Comparison of ENCODE assay signal across 8 cellular contexts in genomic region chr4:88369180-88369812, GRCh38. TPM values are rescaled to one million over a fixed set of nuclear protein-coding genes. Genes with fewer than 3 reads are reported as not detected.
DNase-seq lines count a peak whose midpoint lies in the region; ATAC-seq, FAIRE-seq and TF ChIP-seq lines count a peak whose summit lies in the region.
"Not testable (repeated sequence)": the region's sequence is repeated elsewhere in the genome, so short reads cannot be mapped to it uniquely, and the experiment has no call there.

No MANE protein-coding gene starts in this region.

- dilution Hi-C loops in endothelial cell of umbilical vein (cut with MboI; ENCODE audit: extremely low pct_ligation_motif_present, low sequenced_read_pairs); keratinocyte (cut with MboI; ENCODE audit: extremely low pct_ligation_motif_present, low sequenced_read_pairs): not testable (repeated sequence)

- not testable (repeated sequence) for BruUV-seq in endothelial cell of umbilical vein (replicated peaks; lab: Mats Ljungman, UMichigan)

- not testable (repeated sequence) for H3K36me3 Mint-ChIP-seq in activated CD4-positive, alpha-beta T cell treated with anti-CD3 and anti-CD28 coated beads, Interleukin-2, amount 10 ng/mL, durations not matched to agents 24 days and 14 days (ENCODE audit: low read depth)

- TF ChIP-seq RAD21 in A549 (conservative IDR thresholded peaks at IDR 0.05 in 1 of 2, IDR thresholded peaks at IDR 0.05 in 1 of 2) = peak in 1 of 2 experiments; percentile 46; a peak in 2 of 5 replicates

- not testable (repeated sequence) for H3K4me1 Mint-ChIP-seq in activated CD4-positive, alpha-beta T cell treated with anti-CD3 and anti-CD28 coated beads, Interleukin-2, amount 10 ng/mL, durations not matched to agents 24 days and 14 days

- not testable (repeated sequence) for H3K9me3 Mint-ChIP-seq in activated CD4-positive, alpha-beta T cell treated with anti-CD3 and anti-CD28 coated beads, Interleukin-2, amount 10 ng/mL, durations not matched to agents 24 days and 14 days

- TF ChIP-seq CTCF in A549 (IDR thresholded peaks at IDR 0.05) (peak; percentile 37), OCI-LY1 (IDR thresholded peaks at IDR 0.05; ENCODE audit: low read length) (peak; percentile 48), endothelial cell of umbilical vein (IDR thresholded peaks at IDR 0.05; ENCODE audit: extremely low read depth in 1 of 2, insufficient read depth in 1 of 2, low read depth in 1 of 2, low read length in 2 of 2) (peak; percentile 46 to 56), keratinocyte (optimal IDR thresholded peaks at IDR 0.05 in 1 of 3, IDR thresholded peaks at IDR 0.05 in 1 of 3, conservative IDR thresholded peaks at IDR 0.05 in 1 of 3; ENCODE audit: extremely low read depth in 1 of 3, insufficient read depth in 2 of 3, low read length in 3 of 3) (peak in 2 of 3 experiments; percentile 57 to 65)

- H3K4me3 Mint-ChIP-seq in activated CD4-positive, alpha-beta T cell treated with anti-CD3 and anti-CD28 coated beads, Interleukin-2, amount 10 ng/mL, durations not matched to agents 24 days and 14 days = not testable (repeated sequence)

- peak in 1 of 2 experiments; percentile 61; a peak in 2 of 6 replicates for ATAC-seq in A549

- H3K79me2 ChIP-seq in OCI-LY1 (ENCODE audit: insufficient read depth, low read length); endothelial cell of umbilical vein (ENCODE audit: control insufficient read depth, insufficient read depth, low read length); keratinocyte (ENCODE audit: control insufficient read depth, insufficient read depth, low read length): not testable (repeated sequence)

- not testable (repeated sequence) for H3K27ac ChIP-seq in A549; OCI-LY1 (ENCODE audit: low read depth, low read length, poor library complexity, severe bottlenecking); endothelial cell of umbilical vein (ENCODE audit: insufficient read depth, low read depth, low read length); keratinocyte (ENCODE audit: control insufficient read depth, insufficient read depth, low read length)

- H3K27me3 ChIP-seq in OCI-LY1 (ENCODE audit: insufficient read depth, low read length); endothelial cell of umbilical vein (ENCODE audit: control insufficient read depth in 2 of 2, insufficient read depth in 2 of 2, low read length in 2 of 2); keratinocyte (ENCODE audit: control insufficient read depth, extremely low read depth, insufficient read depth, low read length): not testable (repeated sequence)

- H4K20me1 ChIP-seq in OCI-LY1 (ENCODE audit: insufficient read depth, low read length); endothelial cell of umbilical vein (replicated peaks; ENCODE audit: control insufficient read depth, extremely low read depth, insufficient read depth, low read length); keratinocyte (ENCODE audit: control insufficient read depth, extremely low read depth, insufficient read depth, low read length): not testable (repeated sequence)

- not testable (repeated sequence) for H2AFZ ChIP-seq in OCI-LY1 (ENCODE audit: low read length); endothelial cell of umbilical vein (ENCODE audit: low read depth, low read length); keratinocyte (ENCODE audit: control insufficient read depth, low read length)

- not testable (repeated sequence) for H3K9me3 ChIP-seq in A549; OCI-LY1 (ENCODE audit: low read length); endothelial cell of umbilical vein (replicated peaks; ENCODE audit: control insufficient read depth, insufficient read depth, low read length); keratinocyte (ENCODE audit: control insufficient read depth, low read depth, low read length)

- intact Hi-C loops in activated CD4-positive, alpha-beta T cell treated with anti-CD3 and anti-CD28 coated beads, Interleukin-2, amount 10 ng/mL, durations not matched to agents 24 days and 14 days (cut with micrococcal nuclease) = loop anchor here (1.0 kb wide), 1 partner anchor 146 kb away; no protein-coding TSS in a partner anchor
- intact Hi-C loops in endothelial cell of umbilical vein (cut with micrococcal nuclease) = loop anchor here (1.0 kb wide), 3 partner anchors 87 to 150 kb away; no protein-coding TSS in a partner anchor

- not testable (repeated sequence) for TF ChIP-seq POLR2A in A549 (IDR thresholded peaks at IDR 0.05; ENCODE audit: low read length); endothelial cell of umbilical vein (IDR thresholded peaks at IDR 0.05; ENCODE audit: low read depth, low read length)

- H3F3A ChIP-seq in OCI-LY1 (ENCODE audit: insufficient read depth, low read length) = not testable (repeated sequence)

- not testable (repeated sequence) for H3K9me2 ChIP-seq in OCI-LY1 (ENCODE audit: low read depth, low read length)

- H3K27ac Mint-ChIP-seq in activated CD4-positive, alpha-beta T cell treated with anti-CD3 and anti-CD28 coated beads, Interleukin-2, amount 10 ng/mL, durations not matched to agents 24 days and 14 days = not testable (repeated sequence)

- not testable (repeated sequence) for FAIRE-seq in A549 (lab: Jason Lieb, UNC); endothelial cell of umbilical vein (lab: Jason Lieb, UNC)
- FAIRE-seq in keratinocyte (lab: Jason Lieb, UNC) = peak; percentile 36

- not testable (repeated sequence) for H3K4me1 ChIP-seq in A549; OCI-LY1 (ENCODE audit: insufficient read depth, low read length, severe bottlenecking); endothelial cell of umbilical vein (ENCODE audit: control insufficient read depth, extremely low read depth, insufficient read depth, low read length); keratinocyte (ENCODE audit: control insufficient read depth, extremely low read depth, insufficient read depth, low read length)

- H3K36me3 ChIP-seq in OCI-LY1 (ENCODE audit: insufficient read depth, low read length); endothelial cell of umbilical vein (ENCODE audit: control insufficient read depth in 2 of 2, extremely low read depth in 1 of 2, insufficient read depth in 2 of 2, low read length in 2 of 2); keratinocyte (ENCODE audit: control insufficient read depth in 2 of 2, extremely low read depth in 1 of 2, insufficient read depth in 2 of 2, low read length in 2 of 2): not testable (repeated sequence)

- peak; percentile 3 to 29 for DNase-seq in A549 (ENCODE audit: low read depth in 1 of 2, low spot score in 1 of 2)
- DNase-seq in EL = peak; percentile 56
- peak; percentile 4 for DNase-seq in HuH-7 (ENCODE audit: low spot score)
- peak; percentile 71 for DNase-seq in activated CD4-positive, alpha-beta T cell treated with anti-CD3 and anti-CD28 coated beads, Interleukin-2, amount 10 ng/mL, durations not matched to agents 24 days and 14 days
- peak; percentile 56 for DNase-seq in endothelial cell of umbilical vein (ENCODE audit: low read depth, low spot score)
- DNase-seq in keratinocyte (ENCODE audit: low read depth, low spot score) = not testable (repeated sequence)
- DNase-seq in pons (ENCODE audit: low spot score) = peak; percentile 57

- not testable (repeated sequence) for H3K27me3 Mint-ChIP-seq in activated CD4-positive, alpha-beta T cell treated with anti-CD3 and anti-CD28 coated beads, Interleukin-2, amount 10 ng/mL, durations not matched to agents 24 days and 14 days

- CTCF ChIA-PET in A549 (lab: Yijun Ruan, JAX) (interaction anchor here (0.7 to 2.5 kb wide), 9 partner anchors 10 to 336 kb away, joined by 3 to 10 read pairs (median 3); partner anchors contain the start of genes HERC5 and HERC6), endothelial cell of umbilical vein (lab: Charles Lee) (interaction anchor here (0.6 to 6.7 kb wide), 29 partner anchors 9 to 396 kb away, joined by 3 to 95 read pairs (median 4); partner anchors contain the start of genes HERC5, HERC6 and PPM1K)

- POLR2A ChIA-PET in A549 (lab: Yijun Ruan, JAX); endothelial cell of umbilical vein (lab: Charles Lee): not testable (repeated sequence)

- TF ChIP-seq EP300 in A549 (IDR thresholded peaks at IDR 0.05) = not testable (repeated sequence)

- not testable (repeated sequence) for H3K9me1 ChIP-seq in endothelial cell of umbilical vein (replicated peaks; ENCODE audit: control insufficient read depth, extremely low read depth, insufficient read depth, low read length); keratinocyte (ENCODE audit: control insufficient read depth, extremely low read depth, insufficient read depth, low read length)

- H3K4me2 ChIP-seq in A549; OCI-LY1 (ENCODE audit: low read length); endothelial cell of umbilical vein (ENCODE audit: insufficient read depth, low read length); keratinocyte (ENCODE audit: control insufficient read depth, extremely low read depth, insufficient read depth, low read depth, low read length): not testable (repeated sequence)

- not testable (repeated sequence) for H3K9ac ChIP-seq in OCI-LY1 (ENCODE audit: low read length); endothelial cell of umbilical vein (replicated peaks; ENCODE audit: extremely low read depth, insufficient read depth, low read length); keratinocyte (ENCODE audit: control insufficient read depth, extremely low read depth, insufficient read depth, low read length)

- 81% methylated on average over 7 of the region's 7 CpGs for WGBS in A549 (ENCODE audit: missing lambda C conversion rate)

- H3K4me3 ChIP-seq in A549; OCI-LY1 (ENCODE audit: low read depth, low read length, poor library complexity, severe bottlenecking); endothelial cell of umbilical vein (replicated peaks in 1 of 3; ENCODE audit: insufficient read depth in 1 of 3, low read depth in 1 of 3, low read length in 3 of 3); keratinocyte (ENCODE audit: control insufficient read depth in 2 of 3, extremely low read depth in 1 of 3, insufficient read depth in 2 of 3, low read depth in 1 of 3, low read length in 3 of 3): not testable (repeated sequence)

RNA-seq across cellular contexts. Expression of gene HERC6, which starts 9.4 kb away (rescaled TPM):
- polyA plus RNA-seq in A549 (2011; rRNA removed) (7.0 and 9.7 TPM in 2 replicates), A549 (2017; fragmentation: RNase III; extraction: RNeasy Plus Mini Kit Qiagen cat#74134 plus additional on column Dnase treatment) (2.8 to 3.6 TPM (median 3.6 TPM) in 3 replicates), endothelial cell of umbilical vein (1.9 and 2.1 TPM in 2 replicates), keratinocyte (33.9 to 36.0 TPM (median 34.1 TPM) in 3 replicates)
- polyA plus RNA-seq in A549 (2012; cell fraction: cytosol; rRNA removed) = 2.3 and 2.5 TPM in 2 replicates
- 2.0 and 2.2 TPM in 2 replicates for polyA plus RNA-seq in A549 (2012; cell fraction: nucleus; rRNA removed)
- polyA minus RNA-seq in A549 (2011; rRNA and poly(A)+ RNA removed) = 16.0 and 16.8 TPM in 2 replicates
- total RNA-seq in activated CD4-positive, alpha-beta T cell treated with anti-CD3 and anti-CD28 coated beads, Interleukin-2, amount 10 ng/mL, durations not matched to agents 24 days and 14 days = 5.3 and 6.4 TPM in 2 replicates
- 4.1 and 5.0 TPM in 2 replicates for total RNA-seq in endothelial cell of umbilical vein
- polyA plus RNA-seq in endothelial cell of umbilical vein (2011; cell fraction: cytosol; rRNA removed) = 2.3 and 2.6 TPM in 2 replicates
- polyA plus RNA-seq in endothelial cell of umbilical vein (2011; cell fraction: nucleus; rRNA removed) = 3.4 and 5.1 TPM in 2 replicates
- 2.0 and 3.7 TPM in 2 replicates for polyA plus RNA-seq in endothelial cell of umbilical vein (2012)
- polyA minus RNA-seq in endothelial cell of umbilical vein (4.7 and 6.3 TPM in 2 replicates), keratinocyte (91.6 to 124 TPM (median 109 TPM) in 3 replicates)
- 3.9 TPM for polyA minus RNA-seq in endothelial cell of umbilical vein (2011; cell fraction: cytosol; rRNA and poly(A)+ RNA removed)
- 5.9 and 7.4 TPM in 2 replicates for polyA minus RNA-seq in endothelial cell of umbilical vein (2011; cell fraction: nucleus; rRNA and poly(A)+ RNA removed)
- polyA plus RNA-seq in keratinocyte (2011; ENCODE audit: low read depth) = 1.8 TPM
- 17.9 and 31.1 TPM in 2 replicates for polyA plus RNA-seq in keratinocyte (2011; cell fraction: cytosol; rRNA removed)
- polyA plus RNA-seq in keratinocyte (2011; cell fraction: nucleus; rRNA removed) = 29.8 and 31.6 TPM in 2 replicates
- 2.0 and 28.6 TPM in 2 replicates for polyA plus RNA-seq in keratinocyte (2012; ENCODE audit: low replicate concordance)
- 45.7 TPM for polyA minus RNA-seq in keratinocyte (2011; cell fraction: cytosol; rRNA and poly(A)+ RNA removed)
- polyA minus RNA-seq in keratinocyte (2011; cell fraction: nucleus; rRNA and poly(A)+ RNA removed) = 30.4 and 52.4 TPM in 2 replicates
